In the genomic region with DNA sequence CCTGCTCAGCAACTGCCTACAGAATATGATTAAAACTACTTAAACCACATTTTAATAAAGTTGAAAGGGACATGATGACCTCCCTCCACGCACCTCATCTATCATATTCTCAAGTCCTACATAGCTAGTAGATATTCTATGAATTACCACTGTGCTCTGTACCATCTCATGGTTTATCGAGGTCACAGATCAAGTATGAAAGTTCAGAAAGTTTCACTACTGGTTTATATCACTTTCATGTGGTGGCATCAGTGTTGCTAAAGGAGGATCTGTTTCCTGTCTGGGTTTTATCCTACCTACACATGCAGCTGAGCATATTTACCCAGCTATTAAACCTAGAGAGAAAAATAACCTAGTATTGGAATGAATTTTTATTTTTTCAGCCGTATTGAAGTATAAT, we compare ENCODE assay signal across 13 cellular contexts.
A peak's percentile ranks its signal among the peaks of the same experiment; 100 is the strongest.
DNase-seq lines count a peak whose midpoint lies in the region; ATAC-seq lines count a peak whose summit lies in the region.
"Had no signal": no experiment of that assay in that cellular context is flagged by ENCODE, and none has a peak within 500 bp of the region (broad histone marks: within the 10 kb centered on the region; RNA-seq: fewer than 3 reads in every experiment).

No MANE protein-coding gene starts in this region.

- H3K4me1 Mint-ChIP-seq in activated T-cell treated with anti-CD3 and anti-CD28 coated beads, Interleukin-2, amount 50 U/mL, for 4 hours (ENCODE audit: low read depth) = peaks cover 2% of the 10 kb centered on the region
- H3K4me1 Mint-ChIP-seq in stimulated activated memory B cell treated with anti-CD40 and anti-IgM and Interleukin-4, amounts not matched to agents 10 μg/mL and 1 μg/mL and 100 μg/mL, for 72 hours = no peaks in the 10 kb centered on the region

- no peaks in the 10 kb centered on the region for H3K27me3 Mint-ChIP-seq in activated T-cell treated with anti-CD3 and anti-CD28 coated beads, Interleukin-2, amount 50 U/mL, for 4 hours (ENCODE audit: low read depth)
- H3K27me3 Mint-ChIP-seq in stimulated activated memory B cell treated with anti-CD40 and anti-IgM and Interleukin-4, amounts not matched to agents 10 μg/mL and 1 μg/mL and 100 μg/mL, for 72 hours = peaks cover 18% of the 10 kb centered on the region

- no peak overlapping the region for H3K27ac Mint-ChIP-seq in stimulated activated memory B cell treated with anti-CD40 and anti-IgM and Interleukin-4, amounts not matched to agents 10 μg/mL and 1 μg/mL and 100 μg/mL, for 72 hours

- peaks cover 4% of the 10 kb centered on the region for H3K9me3 Mint-ChIP-seq in activated T-cell treated with anti-CD3 and anti-CD28 coated beads, Interleukin-2, amount 50 U/mL, for 4 hours
- no peaks in the 10 kb centered on the region for H3K9me3 Mint-ChIP-seq in stimulated activated memory B cell treated with anti-CD40 and anti-IgM and Interleukin-4, amounts not matched to agents 10 μg/mL and 1 μg/mL and 100 μg/mL, for 72 hours

- ATAC-seq in activated T-cell treated with anti-CD3 and anti-CD28 coated beads, Interleukin-2, amount 50 U/mL, for 4 hours = peak; percentile 41 to 67
- ATAC-seq in GM21786 (IDR thresholded peaks at IDR 0.05; ENCODE audit: unreplicated experiment) (peak; percentile 91), HG03378 (IDR thresholded peaks at IDR 0.05; ENCODE audit: unreplicated experiment) (peak; percentile 96)
- ATAC-seq in stimulated activated memory B cell treated with anti-CD40 and anti-IgM and Interleukin-4, amounts not matched to agents 10 μg/mL and 1 μg/mL and 100 μg/mL, for 72 hours = peak; percentile 88
- ATAC-seq: body of pancreas had no signal

- H3K36me3 Mint-ChIP-seq in activated T-cell treated with anti-CD3 and anti-CD28 coated beads, Interleukin-2, amount 50 U/mL, for 4 hours (ENCODE audit: insufficient read depth) = no peaks in the 10 kb centered on the region
- H3K36me3 Mint-ChIP-seq in stimulated activated memory B cell treated with anti-CD40 and anti-IgM and Interleukin-4, amounts not matched to agents 10 μg/mL and 1 μg/mL and 100 μg/mL, for 72 hours = no peaks in the 10 kb centered on the region

- H3K4me3 Mint-ChIP-seq in activated T-cell treated with anti-CD3 and anti-CD28 coated beads, Interleukin-2, amount 50 U/mL, for 4 hours = no peak overlapping the region
- no peak overlapping the region for H3K4me3 Mint-ChIP-seq in stimulated activated memory B cell treated with anti-CD40 and anti-IgM and Interleukin-4, amounts not matched to agents 10 μg/mL and 1 μg/mL and 100 μg/mL, for 72 hours

- no peak for DNase-seq in activated T-cell treated with anti-CD3 and anti-CD28 coated beads, Interleukin-2, amount 50 U/mL, for 4 hours
- DNase-seq in activated T-cell treated with anti-CD3 and anti-CD28 coated beads, Interleukin-2, amount 50 U/mL, for 1 hour = no peak
- DNase-seq in NCI-H1694 treated with DMSO at 0.1 percent for 48 hours (lab: John Stamatoyannopoulos, UW) (no peak), COLO668 (lab: John Stamatoyannopoulos, UW; ENCODE audit: unreplicated experiment) (no peak), COR-L47 (lab: John Stamatoyannopoulos, UW) (no peak)
- DNase-seq: ACHN, body of pancreas, NCI-H526, small intestine, SW 1271 had no signal
